9 cellular contexts compared by ENCODE assay signal in the genomic region with DNA sequence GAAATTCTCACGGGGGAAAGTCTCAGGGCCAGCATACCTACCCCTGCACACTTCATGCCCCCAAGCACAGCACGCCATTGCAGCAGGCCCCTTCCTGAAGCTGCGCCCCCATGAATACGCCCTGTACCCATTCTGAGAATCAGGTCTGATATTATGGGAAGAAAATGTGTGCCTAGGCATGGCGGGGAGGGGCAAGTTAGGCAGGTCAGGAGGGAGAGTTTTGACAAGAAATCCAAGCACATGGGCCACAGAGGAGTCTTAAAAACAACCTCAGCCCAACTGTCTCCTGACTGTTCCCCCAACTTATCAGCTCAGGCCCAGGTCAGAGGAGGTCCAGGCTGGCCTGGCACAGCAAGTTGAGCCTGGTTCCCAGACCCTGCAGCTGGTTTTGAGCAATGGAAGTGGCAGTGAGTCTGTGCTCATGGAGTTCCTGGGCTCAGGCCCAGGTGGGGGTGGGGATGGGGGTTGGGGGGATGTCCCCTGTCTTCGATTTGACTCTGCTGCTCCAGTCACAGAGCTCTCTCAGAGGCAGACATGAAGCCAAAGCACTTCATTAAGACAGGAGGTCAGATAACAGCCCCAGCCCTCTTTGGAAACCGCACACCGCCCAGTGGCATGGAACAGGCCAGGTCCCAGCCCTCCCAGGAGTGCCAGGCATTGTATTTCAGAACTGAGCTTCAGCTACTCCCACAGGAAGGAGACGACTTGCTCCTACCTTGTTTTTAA. TPM values are rescaled to one million over a fixed set of nuclear protein-coding genes. Genes with fewer than 3 reads are reported as not detected.
DNase-seq lines count a peak whose midpoint lies in the region; ATAC-seq and TF ChIP-seq lines count a peak whose summit lies in the region.
"Had no signal": no experiment of that assay in that cellular context is flagged by ENCODE, and none has a peak within 500 bp of the region (broad histone marks: within the 10 kb centered on the region; RNA-seq: fewer than 3 reads in every experiment).

No MANE protein-coding gene starts in this region.

- peak overlapping the region; percentile 31; the same call in 1 of the 2 replicates for H3K4me3 ChIP-seq in ACC112 (ENCODE audit: low read depth, low read length)
- no peak overlapping the region for H3K4me3 ChIP-seq in PC-3 (ENCODE audit: low read length)
- no peak overlapping the region for H3K4me3 ChIP-seq in transverse colon

- TF ChIP-seq POLR2A in transverse colon (IDR thresholded peaks at IDR 0.05) = no peak

- no peak for TF ChIP-seq EP300 in transverse colon (IDR thresholded peaks at IDR 0.05; ENCODE audit: low read depth)

- peak overlapping the region; percentile 4 for H2AFZ ChIP-seq in ACC112 (ENCODE audit: low read length, unreplicated experiment)
- H2AFZ ChIP-seq in PC-3 (ENCODE audit: low read length) = no peak overlapping the region

- peak overlapping the region; percentile 94 for H3K27ac ChIP-seq in ACC112 (ENCODE audit: low read depth, low read length)
- H3K27ac ChIP-seq in PC-3 (ENCODE audit: low read length) = peak overlapping the region; percentile 99
- no peak overlapping the region for H3K27ac ChIP-seq in transverse colon
- H3K27ac ChIP-seq: C4-2B had no signal

- intact Hi-C loops in PC-3 (cut with micrococcal nuclease) (loop anchor here (1.0 kb wide), 1 partner anchor 9 kb away; no protein-coding TSS in a partner anchor), transverse colon (cut with DNase I; ENCODE audit: low total_unique reads) (no loop called here)

- H3K9me2 ChIP-seq in PC-3 (replicated peaks; ENCODE audit: low read length) = no peaks in the 10 kb centered on the region

- in situ Hi-C loops in transverse colon (cut with MboI; ENCODE audit: low pct_ligation_motif_present in 1 of 4, low pct_unique_long_range_greater_than_20kb in 1 of 4, low sequenced_read_pairs in 3 of 4) = no loop called here

- CTCF ChIA-PET in PC-3 (lab: Charles Lee) = interaction anchor here (0.7 to 1.6 kb wide), 4 partner anchors 10 to 112 kb away, joined by 4 to 5 read pairs (median 5); no protein-coding TSS in a partner anchor

- H3K9ac ChIP-seq in PC-3 (ENCODE audit: low read length) = peak overlapping the region; percentile 93

- POLR2A ChIA-PET in PC-3 (lab: Charles Lee; ENCODE audit: unreplicated experiment) = interaction anchor here (0.5 to 1.5 kb wide), 12 partner anchors 9 to 144 kb away, joined by 3 to 8 read pairs (median 6); a partner anchor contains a TSS

- peak overlapping the region; percentile 49 for H3K4me2 ChIP-seq in PC-3 (ENCODE audit: low read length)

- TF ChIP-seq CTCF in PC-3 (conservative IDR thresholded peaks at IDR 0.05; ENCODE audit: low read depth, low read length) (no peak), transverse colon (IDR thresholded peaks at IDR 0.05) (no peak)

- H3K36me3 ChIP-seq in ACC112 (ENCODE audit: insufficient read depth, low read length) (no peaks in the 10 kb centered on the region), PC-3 (ENCODE audit: low read depth, low read length) (peaks cover 25% of the 10 kb centered on the region), transverse colon (no peaks in the 10 kb centered on the region)

- H4K20me1 ChIP-seq in PC-3 (ENCODE audit: low read length) = no peaks in the 10 kb centered on the region

- ATAC-seq in GM21786 (IDR thresholded peaks at IDR 0.05; ENCODE audit: unreplicated experiment) = peak; percentile 32
- peak; percentile 41 for ATAC-seq in PC-3
- no peak for ATAC-seq in esophagus mucosa

- H3K79me2 ChIP-seq in ACC112 (ENCODE audit: control insufficient read depth, insufficient read depth, low read length, unreplicated experiment) (no peaks in the 10 kb centered on the region), PC-3 (ENCODE audit: low read length) (peaks cover 49% of the 10 kb centered on the region)

- BruUV-seq in PC-3 (replicated peaks; lab: Mats Ljungman, UMichigan) = no TSS peak

- DNase-seq in PC-3 (peak; percentile 80), iPS-NIHi11 (ENCODE audit: low spot score) (peak; percentile 51), NCI-H2081 treated with DMSO at 0.1 percent for 48 hours (lab: John Stamatoyannopoulos, UW) (no peak), RPMI8226 (no peak), transverse colon (no peak)

- H3K4me1 ChIP-seq in ACC112 (ENCODE audit: control insufficient read depth, insufficient read depth, low read length, unreplicated experiment) = peaks cover 42% of the 10 kb centered on the region
- peaks cover 59% of the 10 kb centered on the region for H3K4me1 ChIP-seq in PC-3 (ENCODE audit: insufficient read depth, low read length)
- no peaks in the 10 kb centered on the region for H3K4me1 ChIP-seq in transverse colon

- 88% methylated on average over 9 of the region's 9 CpGs; no CpG with 5 or more reads in 1 of the 2 donors for WGBS in transverse colon (ENCODE audit: low coverage in 1 of 2), 2 donors

- peaks cover 3% of the 10 kb centered on the region for H3F3A ChIP-seq in PC-3 (ENCODE audit: low read length, unreplicated experiment)

- H3K9me3 ChIP-seq in PC-3 (ENCODE audit: low read length) (no peaks in the 10 kb centered on the region), transverse colon (no peaks in the 10 kb centered on the region)

- H3K27me3 ChIP-seq in ACC112 (ENCODE audit: insufficient read depth, low read length) = no peaks in the 10 kb centered on the region
- H3K27me3 ChIP-seq in PC-3 (ENCODE audit: low read length) = no peaks in the 10 kb centered on the region
- H3K27me3 ChIP-seq in transverse colon = no peaks in the 10 kb centered on the region

RNA-seq across cellular contexts. Expression of a gene that starts 20.6 kb away (rescaled TPM):
- total RNA-seq in PC-3 (2014; rRNA removed) (169 and 171 TPM in 2 replicates), transverse colon (10 to 100 TPM; 12.3 to 71.7 (median 40.5) TPM), esophagus mucosa (5.7 TPM)

Comparison
In these comparisons a context has a peak if more than half of its experiments do, and no peak if none do; other contexts are left out.
1. H3K27ac ChIP-seq: peak in ACC112 (single experiment) and PC-3 (single experiment); none in transverse colon (0 of 4).
2. DNase-seq: peak in PC-3 (single experiment) and iPS-NIHi11 (single experiment); none in NCI-H2081 treated with DMSO at 0.1 percent for 48 hours (single experiment), RPMI8226 (single experiment) and transverse colon (single experiment).